ENCODE assay signal across 8 cellular contexts in genomic region chr3:156826144-156826895, GRCh38. TPM values are rescaled to one million over a fixed set of nuclear protein-coding genes. Genes with fewer than 3 reads are reported as not detected.
DNase-seq lines count a peak whose midpoint lies in the region; ATAC-seq, FAIRE-seq and TF ChIP-seq lines count a peak whose summit lies in the region.

TSS of gene LEKR1 (plus strand) at chr3:156826353. CDS start at chr3:156829330, 2,977 bp downstream.

- intact Hi-C loops in activated T-helper 2 cell treated with anti-CD3 and anti-CD28 coated beads, Interferon-gamma antibody, Interleukin-2, Interleukin-4, amounts not matched to agents 10 μg/mL and 5 μg/mL and 100 μg/mL, durations not matched to agents 14 hours and 24 hours and 36 hours (cut with micrococcal nuclease) = loop anchor here (1.0 kb wide), 1 partner anchor 9 kb away; no protein-coding TSS in a partner anchor
- intact Hi-C loops in natural killer cell (cut with micrococcal nuclease) = loop anchor here (10.0 kb wide), 1 partner anchor 272 kb away; the partner anchor contains the start of gene SSR3

- FAIRE-seq in HTR-8/SVneo (lab: Jason Lieb, UNC) = peak; percentile 90
- peak; percentile 49 for FAIRE-seq in RCC 7860 (lab: Jason Lieb, UNC)

- no peaks in the 10 kb centered on the region for H3K9me3 Mint-ChIP-seq in activated T-helper 2 cell treated with anti-CD3 and anti-CD28 coated beads, Interferon-gamma antibody, Interleukin-2, Interleukin-4, amounts not matched to agents 10 μg/mL and 5 μg/mL and 100 μg/mL, durations not matched to agents 14 hours and 24 hours and 36 hours
- H3K9me3 Mint-ChIP-seq in natural killer cell = no peaks in the 10 kb centered on the region

- H3K36me3 Mint-ChIP-seq in activated T-helper 2 cell treated with anti-CD3 and anti-CD28 coated beads, Interferon-gamma antibody, Interleukin-2, Interleukin-4, amounts not matched to agents 10 μg/mL and 5 μg/mL and 100 μg/mL, durations not matched to agents 14 hours and 24 hours and 36 hours (ENCODE audit: low read depth) = peaks cover 7% of the 10 kb centered on the region
- no peaks in the 10 kb centered on the region for H3K36me3 Mint-ChIP-seq in natural killer cell

- peak; percentile 86 for ATAC-seq in GM21367 (IDR thresholded peaks at IDR 0.05; ENCODE audit: unreplicated experiment)
- peak; percentile 73 to 81 (median 74) for ATAC-seq in natural killer cell

- H3K27ac Mint-ChIP-seq in activated T-helper 2 cell treated with anti-CD3 and anti-CD28 coated beads, Interferon-gamma antibody, Interleukin-2, Interleukin-4, amounts not matched to agents 10 μg/mL and 5 μg/mL and 100 μg/mL, durations not matched to agents 14 hours and 24 hours and 36 hours = peak within 1 kb of the TSS; percentile 94
- H3K27ac Mint-ChIP-seq in natural killer cell = peak within 1 kb of the TSS; percentile 91 to 96

- peak; percentile 39 for DNase-seq in D341Med (ENCODE audit: low spot score)
- peak; percentile 84 for DNase-seq in HTR-8/SVneo (ENCODE audit: insufficient read length, low spot score)
- peak; percentile 81 for DNase-seq in RCC 7860 (ENCODE audit: low spot score)
- peak; percentile 65 for DNase-seq in activated T-helper 2 cell treated with anti-CD3 and anti-CD28 coated beads, Interferon-gamma antibody, Interleukin-2, Interleukin-4, amounts not matched to agents 10 μg/mL and 5 μg/mL and 100 μg/mL, durations not matched to agents 14 hours and 24 hours and 36 hours (ENCODE audit: low spot score)
- peak; percentile 91 for DNase-seq in fibroblast of peridontal ligament (ENCODE audit: extremely low read depth)
- DNase-seq in natural killer cell = peak; percentile 63
- DNase-seq in stimulated activated naive CD4-positive, alpha-beta T cell treated with Interleukin-2 at 50 U/mL for 16 hours (lab: John Stamatoyannopoulos, UW) = peak; percentile 60

- no peak for TF ChIP-seq CTCF in natural killer cell (IDR thresholded peaks at IDR 0.05)

- H3K4me1 Mint-ChIP-seq in activated T-helper 2 cell treated with anti-CD3 and anti-CD28 coated beads, Interferon-gamma antibody, Interleukin-2, Interleukin-4, amounts not matched to agents 10 μg/mL and 5 μg/mL and 100 μg/mL, durations not matched to agents 14 hours and 24 hours and 36 hours (ENCODE audit: low read depth) = peaks cover 34% of the 10 kb centered on the region
- H3K4me1 Mint-ChIP-seq in natural killer cell = peaks cover 16 to 29% of the 10 kb centered on the region in 2 donors

- H3K27me3 Mint-ChIP-seq in activated T-helper 2 cell treated with anti-CD3 and anti-CD28 coated beads, Interferon-gamma antibody, Interleukin-2, Interleukin-4, amounts not matched to agents 10 μg/mL and 5 μg/mL and 100 μg/mL, durations not matched to agents 14 hours and 24 hours and 36 hours (ENCODE audit: low read depth) = peaks cover 2% of the 10 kb centered on the region
- H3K27me3 Mint-ChIP-seq in natural killer cell (ENCODE audit: low read depth in 2 of 2) = no peaks in the 10 kb centered on the region

- peak within 1 kb of the TSS; percentile 84 for H3K4me3 Mint-ChIP-seq in activated T-helper 2 cell treated with anti-CD3 and anti-CD28 coated beads, Interferon-gamma antibody, Interleukin-2, Interleukin-4, amounts not matched to agents 10 μg/mL and 5 μg/mL and 100 μg/mL, durations not matched to agents 14 hours and 24 hours and 36 hours (ENCODE audit: low read depth)
- peak within 1 kb of the TSS; percentile 96 for H3K4me3 Mint-ChIP-seq in natural killer cell

RNA-seq across cellular contexts. Expression of gene LEKR1, which starts in this region (rescaled TPM):
- 0.30 and 0.52 TPM in 2 replicates for total RNA-seq in activated T-helper 2 cell treated with anti-CD3 and anti-CD28 coated beads, Interferon-gamma antibody, Interleukin-2, Interleukin-4, amounts not matched to agents 10 μg/mL and 5 μg/mL and 100 μg/mL, durations not matched to agents 14 hours and 24 hours and 36 hours
- total RNA-seq in natural killer cell = 1 to 10 TPM; 1.1 to 1.7 (median 1.2) TPM

Comparison
In these comparisons a context has a peak if more than half of its experiments do, and no peak if none do; other contexts are left out.
1. Peak in every context shown above with its lines: DNase-seq and ATAC-seq.
2. Peak in DNase-seq in activated T-helper 2 cell treated with anti-CD3 and anti-CD28 coated beads, Interferon-gamma antibody, Interleukin-2, Interleukin-4, amounts not matched to agents 10 μg/mL and 5 μg/mL and 100 μg/mL, durations not matched to agents 14 hours and 24 hours and 36 hours; RNA of the gene not detected or under 1 TPM.
3. DNase-seq: peak in every context shown above with its lines; median percentile 91 in fibroblast of peridontal ligament; 84 in HTR-8/SVneo; 81 in RCC 7860; 65 in activated T-helper 2 cell treated with anti-CD3 and anti-CD28 coated beads, Interferon-gamma antibody, Interleukin-2, Interleukin-4, amounts not matched to agents 10 μg/mL and 5 μg/mL and 100 μg/mL, durations not matched to agents 14 hours and 24 hours and 36 hours; 63 in natural killer cell; 60 in stimulated activated naive CD4-positive, alpha-beta T cell treated with Interleukin-2 at 50 U/mL for 16 hours; 39 in D341Med.